ENCODE assay signal across 8 cellular contexts in genomic region chr7:1059200-1060091, GRCh38. TPM values are rescaled to one million over a fixed set of nuclear protein-coding genes. Genes with fewer than 3 reads are reported as not detected.
DNase-seq lines count a peak whose midpoint lies in the region; ATAC-seq and TF ChIP-seq lines count a peak whose summit lies in the region.

No MANE protein-coding gene starts in this region.

- peaks cover 27% of the 10 kb centered on the region for H3K4me1 ChIP-seq in neural progenitor cell

- H3F3A ChIP-seq in neural progenitor cell (ENCODE audit: low read depth): peaks cover 11% of the 10 kb centered on the region

- no peaks in the 10 kb centered on the region for H3K79me2 ChIP-seq in neural progenitor cell (ENCODE audit: low read depth)

- TF ChIP-seq CTCF in GM06990 (IDR thresholded peaks at IDR 0.05; ENCODE audit: insufficient read depth, low read length, poor library complexity, severe bottlenecking) (no peak), neural progenitor cell (IDR thresholded peaks at IDR 0.05) (no peak)

- H3K9ac ChIP-seq in neural progenitor cell: no peak overlapping the region

- no peaks in the 10 kb centered on the region for H3K9me3 Mint-ChIP-seq in neural progenitor cell

- peak overlapping the region; percentile 69 for H3K4me2 ChIP-seq in neural progenitor cell

- no peak overlapping the region for H3K27ac Mint-ChIP-seq in neural progenitor cell

- H4K20me1 ChIP-seq in neural progenitor cell (ENCODE audit: low read depth): peaks cover 30% of the 10 kb centered on the region

- H3K27me3 ChIP-seq in GM06990 (replicated peaks; ENCODE audit: control insufficient read depth, insufficient read depth, low read length): no peaks in the 10 kb centered on the region
- H3K27me3 ChIP-seq in neural progenitor cell: no peaks in the 10 kb centered on the region

- H3K27ac ChIP-seq in neural progenitor cell: no peak overlapping the region

- H3K4me1 Mint-ChIP-seq in neural progenitor cell: peaks cover 24% of the 10 kb centered on the region

- no peak for TF ChIP-seq POLR2A in erythroblast (IDR thresholded peaks at IDR 0.05; ENCODE audit: low read length)

- DNase-seq in GM06990 (ENCODE audit: extremely low read depth, insufficient read length) (peak; percentile 68), NCI-H69 (lab: John Stamatoyannopoulos, UW) (peak; percentile 81), erythroblast (lab: John Stamatoyannopoulos, UW) (peak; percentile 75 to 81), neural progenitor cell (ENCODE audit: low spot score) (peak; percentile 93), NCI-H2196 (lab: John Stamatoyannopoulos, UW; ENCODE audit: unreplicated experiment) (no peak), inferior parietal cortex (ENCODE audit: extremely low spot score) (no peak)

- no peaks in the 10 kb centered on the region for H3K9me3 ChIP-seq in neural progenitor cell (ENCODE audit: low read depth)

- ATAC-seq in GM19328 (IDR thresholded peaks at IDR 0.05; ENCODE audit: unreplicated experiment) (no peak), HG02870 (IDR thresholded peaks at IDR 0.05; ENCODE audit: unreplicated experiment) (no peak)

- H3K4me3 ChIP-seq in GM06990 (replicated peaks; ENCODE audit: low read depth, low read length) (no peak overlapping the region), neural progenitor cell (peak overlapping the region; percentile 38)

- peaks cover 5% of the 10 kb centered on the region for H3K27me3 Mint-ChIP-seq in neural progenitor cell (ENCODE audit: insufficient read depth, low read depth)

- H2AFZ ChIP-seq in neural progenitor cell (replicated peaks): no peak overlapping the region

- peaks cover 5% of the 10 kb centered on the region for H3K36me3 Mint-ChIP-seq in neural progenitor cell

- H3K36me3 ChIP-seq in GM06990 (ENCODE audit: control insufficient read depth, insufficient read depth, low read length): no peaks in the 10 kb centered on the region; the same call in none of the 2 replicates
- no peaks in the 10 kb centered on the region for H3K36me3 ChIP-seq in neural progenitor cell

- H3K4me3 Mint-ChIP-seq in neural progenitor cell: no peak overlapping the region

RNA-seq across cellular contexts. Expression of gene GPR146, which starts 15.1 kb away (rescaled TPM):
- total RNA-seq in neural progenitor cell (ENCODE audit: low replicate concordance): 0.79 and 3.5 TPM in 2 replicates

RNA-seq across cellular contexts. Expression of gene GPER1, which starts 28.5 kb away (rescaled TPM):
- 1.2 and 1.3 TPM in 2 replicates for total RNA-seq in neural progenitor cell (ENCODE audit: low replicate concordance)

Comparison
In these comparisons a context has a peak if more than half of its experiments do, and no peak if none do; other contexts are left out.
1. DNase-seq: peak in GM06990 (single experiment), NCI-H69 (single experiment), erythroblast (2 of 2) and neural progenitor cell (single experiment); none in NCI-H2196 (single experiment) and inferior parietal cortex (single experiment).